ENCODE assay signal across 11 cellular contexts in genomic region chr2:239151201-239152131, GRCh38.
DNase-seq lines count a peak whose midpoint lies in the region; ATAC-seq and TF ChIP-seq lines count a peak whose summit lies in the region.
"Had no signal": no experiment of that assay in that cellular context is flagged by ENCODE, and none has a peak within 500 bp of the region (broad histone marks: within the 10 kb centered on the region; RNA-seq: fewer than 3 reads in every experiment).

No MANE protein-coding gene starts in this region.

- H3K36me3 Mint-ChIP-seq in Caco-2 (ENCODE audit: insufficient read depth, unreplicated experiment), result no peaks in the 10 kb centered on the region

- BruUV-seq in Caco-2 (replicated peaks; lab: Mats Ljungman, UMichigan), result no TSS peak

- H3K27me3 ChIP-seq in adrenal gland (no peaks in the 10 kb centered on the region), right cardiac atrium (ENCODE audit: control insufficient read depth, insufficient read depth) (no peaks in the 10 kb centered on the region), skeletal muscle tissue (ENCODE audit: control insufficient read depth in 3 of 3, insufficient read depth in 3 of 3, low read length in 3 of 3) (no peaks in the 10 kb centered on the region), Caco-2 (replicated peaks; ENCODE audit: control insufficient read depth, insufficient read depth, low read length) (no peaks in the 10 kb centered on the region)

- H3K27me3 Mint-ChIP-seq in Caco-2 (ENCODE audit: insufficient read depth, unreplicated experiment), result no peaks in the 10 kb centered on the region

- intact Hi-C loops in adrenal gland (cut with DNase I), result no loop called here
- intact Hi-C loops in right cardiac atrium (cut with DNase I), result no loop called here
- intact Hi-C loops in Caco-2 (cut with micrococcal nuclease; ENCODE audit: unreplicated experiment), result no loop called here

- no peak overlapping the region for H3K4me3 ChIP-seq in adrenal gland
- H3K4me3 ChIP-seq in right cardiac atrium (ENCODE audit: low read length), result no peak overlapping the region
- H3K4me3 ChIP-seq in skeletal muscle tissue (ENCODE audit: low read length in 3 of 3), result no peak overlapping the region
- no peak overlapping the region for H3K4me3 ChIP-seq in Caco-2 (ENCODE audit: low read depth, low read length)

- no peak for TF ChIP-seq CTCF in adrenal gland (IDR thresholded peaks at IDR 0.05)
- no peak for TF ChIP-seq CTCF in GM20000 (IDR thresholded peaks at IDR 0.05; ENCODE audit: extremely low read depth, missing control alignments)
- no peak for TF ChIP-seq CTCF in Caco-2 (IDR thresholded peaks at IDR 0.05; ENCODE audit: insufficient read depth in 1 of 2, low read depth in 1 of 2, low read length in 1 of 2, severe bottlenecking in 1 of 2, unreplicated experiment in 1 of 2)

- TF ChIP-seq POLR2A in adrenal gland (IDR thresholded peaks at IDR 0.05), result no peak

- peaks cover 0 to 27% of the 10 kb centered on the region in 2 donors for H3K36me3 ChIP-seq in adrenal gland (replicated peaks in 1 of 2)
- peaks cover 62 to 68% (median 64%) of the 10 kb centered on the region in 3 donors for H3K36me3 ChIP-seq in skeletal muscle tissue (ENCODE audit: control insufficient read depth in 3 of 3, insufficient read depth in 3 of 3, low read length in 3 of 3)
- H3K36me3 ChIP-seq in Caco-2 (ENCODE audit: control insufficient read depth, insufficient read depth, low read length), result no peaks in the 10 kb centered on the region

- H3K27ac ChIP-seq in adrenal gland, result peak overlapping the region in 1 of 5 donors; percentile 29
- peak overlapping the region; percentile 28 for H3K27ac ChIP-seq in right cardiac atrium (ENCODE audit: low read length)
- peak overlapping the region; percentile 42 for H3K27ac ChIP-seq in skeletal muscle tissue (ENCODE audit: low read depth, low read length)

- H3K4me1 Mint-ChIP-seq in Caco-2 (ENCODE audit: low read depth, unreplicated experiment), result no peaks in the 10 kb centered on the region

- POLR2A ChIA-PET in Caco-2 (lab: Charles Lee), result no interaction called here

- CTCF ChIA-PET in Caco-2 (lab: Charles Lee), result no interaction called here

- ATAC-seq in right cardiac atrium (peak; percentile 56 to 64), HG03159 (IDR thresholded peaks at IDR 0.05; ENCODE audit: unreplicated experiment) (no peak)

- H3K4me1 ChIP-seq in adrenal gland (replicated peaks in 1 of 2) (no peaks in the 10 kb centered on the region), right cardiac atrium (ENCODE audit: control insufficient read depth, insufficient read depth, low read length) (peaks cover 11% of the 10 kb centered on the region), skeletal muscle tissue (ENCODE audit: control insufficient read depth in 3 of 3, insufficient read depth in 3 of 3, low read length in 3 of 3) (peaks cover 14 to 28% (median 21%) of the 10 kb centered on the region in 3 donors), Caco-2 (no peaks in the 10 kb centered on the region)

- H3K9me3 ChIP-seq in adrenal gland (replicated peaks in 1 of 3) (no peaks in the 10 kb centered on the region), right cardiac atrium (ENCODE audit: control insufficient read depth, low read length) (no peaks in the 10 kb centered on the region), skeletal muscle tissue (ENCODE audit: control insufficient read depth in 3 of 3, low read length in 3 of 3) (no peaks in the 10 kb centered on the region), Caco-2 (no peaks in the 10 kb centered on the region)

- DNase-seq in COLO829 (ENCODE audit: low spot score) (peak; percentile 61), adrenal gland (peak in 5 of 7 donors; percentile 8 to 45 (median 10)), right cardiac atrium (no peak), GM20000 (ENCODE audit: low spot score) (no peak), NCI-H345 (lab: John Stamatoyannopoulos, UW) (no peak), Caco-2 (no peak)
- DNase-seq: activated CD4-positive, alpha-beta T cell treated with anti-CD3 and anti-CD28 coated beads, Interleukin-2, amount 50 U/mL, for 1 hour; DND-41; NCI-H2029 treated with DMSO at 0.1 percent for 48 hours had no signal

- no peaks in the 10 kb centered on the region for H3K9me3 Mint-ChIP-seq in Caco-2 (ENCODE audit: unreplicated experiment)

- no peak overlapping the region for H3K4me3 Mint-ChIP-seq in Caco-2 (ENCODE audit: unreplicated experiment)

- WGBS in adrenal gland, 4 donors, result 81 to 91% (median 89%) methylated on average over 12 to 16 of the region's 16 CpGs
- WGBS in right cardiac atrium, result 77% methylated on average over 16 of the region's 16 CpGs

- peak overlapping the region in 1 of 3 donors; percentile 40 for H3K9ac ChIP-seq in skeletal muscle tissue (ENCODE audit: low read depth in 1 of 3, low read length in 3 of 3)

- no peak overlapping the region for H3K27ac Mint-ChIP-seq in Caco-2 (ENCODE audit: unreplicated experiment)

Comparison
In these comparisons a context has a peak if more than half of its experiments do, and no peak if none do; other contexts are left out.
1. DNase-seq: peak in COLO829 (single experiment) and adrenal gland (5 of 7); none in right cardiac atrium (0 of 3), GM20000 (single experiment), NCI-H345 (single experiment) and Caco-2 (0 of 2).